Comparison of ENCODE assay signal across 24 cellular contexts in the genomic region with DNA sequence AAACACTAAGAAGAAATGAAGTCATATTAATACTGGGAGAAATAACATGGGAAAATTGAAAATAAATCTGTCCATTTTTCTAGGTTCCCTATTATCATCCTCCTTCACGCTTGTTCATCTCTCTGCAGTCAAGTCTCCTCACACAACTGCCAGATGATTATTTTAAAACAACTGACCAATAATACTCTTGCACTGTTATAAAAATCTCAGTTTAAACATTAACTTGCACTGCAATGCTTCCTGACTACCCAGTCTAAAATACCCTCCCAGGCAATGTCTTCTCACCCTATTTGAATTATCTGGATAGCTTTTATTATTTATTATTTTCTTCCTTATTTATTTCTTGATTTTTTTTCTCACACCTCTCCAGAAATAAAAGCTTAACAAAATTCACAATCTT.
"Had no signal": no experiment of that assay in that cellular context is flagged by ENCODE, and none has a peak within 500 bp of the region (broad histone marks: within the 10 kb centered on the region; RNA-seq: fewer than 3 reads in every experiment).

No MANE protein-coding gene starts in this region.

- H3K4me3 ChIP-seq: left ventricle myocardium inferior, lung, pancreas, prostate gland, skin epidermis, stomach, testis, thyroid gland, transverse colon, upper lobe of left lung, vagina had no signal

- H3K36me3 ChIP-seq: left ventricle myocardium inferior, pancreas, prostate gland, stomach, thyroid gland, transverse colon, upper lobe of left lung, vagina had no signal

- H3K27ac ChIP-seq: left ventricle myocardium inferior, pancreas, prostate gland, skin epidermis, stomach, testis, thyroid gland, transverse colon, upper lobe of left lung, vagina had no signal

- H3K9me3 ChIP-seq: left ventricle myocardium inferior, pancreas, prostate gland, stomach, testis, thyroid gland, transverse colon, upper lobe of left lung, vagina had no signal

- H3K27me3 ChIP-seq: pancreas, stomach, testis, thyroid gland, transverse colon, upper lobe of left lung, vagina had no signal

- DNase-seq: left ventricle myocardium inferior; mesendoderm; naive thymus-derived CD8-positive, alpha-beta T cell; nucleus accumbens; pancreas; posterior cingulate gyrus; retina; right cardiac atrium; stimulated activated CD4-positive, alpha-beta T cell treated with anti-CD3 and anti-CD28 coated beads, Interleukin-12 subunit alpha, Interleukin-12 subunit beta, amount 100 ng/mL, for 4 hours; stimulated activated CD4-positive, alpha-beta T cell treated with anti-CD3 and anti-CD28 coated beads, Interleukin-15, amount 100 ng/mL, for 24 hours; stimulated activated CD4-positive, alpha-beta T cell treated with anti-CD3 and anti-CD28 coated beads, Interleukin-2, amount 100 ng/mL, for 24 hours; stimulated activated CD4-positive, alpha-beta T cell treated with anti-CD3 and anti-CD28 coated beads, Interleukin-4, amount 100 ng/mL, for 1 hour; stimulated activated naive B cell treated with anti-CD40 and anti-IgM and Interleukin-4, amounts not matched to agents 10 μg/mL and 1 μg/mL and 100 μg/mL, for 72 hours; stimulated activated naive CD8-positive, alpha-beta T cell treated with anti-CD3 and anti-CD28 coated beads, Interleukin-15, Interleukin-2, amounts not matched to agents 100 U/mL and 50 U/mL, for 24 hours; stomach; testis; thyroid gland; transverse colon; upper lobe of left lung had no signal

- ATAC-seq: naive thymus-derived CD8-positive, alpha-beta T cell; right cardiac atrium; sciatic nerve; stimulated activated naive B cell treated with anti-CD40 and anti-IgM and Interleukin-4, amounts not matched to agents 10 μg/mL and 1 μg/mL and 100 μg/mL, for 72 hours; stimulated activated naive CD8-positive, alpha-beta T cell treated with anti-CD3 and anti-CD28 coated beads, Interleukin-15, Interleukin-2, amounts not matched to agents 100 U/mL and 50 U/mL, for 24 hours had no signal
